Comparison of ENCODE assay signal across 29 cellular contexts in genomic region chr11:134823970-134824369, GRCh38.
"Had no signal": no experiment of that assay in that cellular context is flagged by ENCODE, and none has a peak within 500 bp of the region (broad histone marks: within the 10 kb centered on the region; RNA-seq: fewer than 3 reads in every experiment).

No MANE protein-coding gene starts in this region.

- H3K27ac ChIP-seq: KMS-11, PC-9, RWPE1, SJSA1 had no signal

- DNase-seq: Karpas-422, MM.1S, MV-4-11, NCI-H1092, NCI-H1105, NCI-H1417 treated with DMSO at 0.1 percent for 48 hours, NCI-H1436 treated with DMSO at 0.1 percent for 48 hours, NCI-H1694 treated with DMSO at 0.1 percent for 48 hours, NCI-H187 treated with DMSO at 0.1 percent for 48 hours, NCI-H2029, NCI-H2081, NCI-H2171 treated with DMSO at 0.1 percent for 48 hours, NCI-H2227 treated with DMSO at 0.1 percent for 48 hours, NCI-H446 treated with DMSO at 0.1 percent for 48 hours, NCI-H510A, NCI-H526, NCI-H69, NCI-H748 treated with DMSO at 0.1 percent for 48 hours, NCI-H82, PC-9, Right ventricle myocardium superior, SHP77 treated with DMSO at 0.1 percent for 48 hours, SK-N-SH, SW 1271 had no signal

- ATAC-seq: Panc1 had no signal

- H3K9me3 ChIP-seq: SJSA1, SK-N-SH had no signal

- H3K36me3 ChIP-seq: SJSA1 had no signal

- H3K4me2 ChIP-seq: KMS-11, PC-9, SK-N-SH had no signal

- FAIRE-seq: RCC 7860 had no signal

- H3K4me3 ChIP-seq: PC-9, SJSA1 had no signal

- H3K9ac ChIP-seq: KMS-11, SK-N-SH had no signal

- H3K27me3 ChIP-seq: SJSA1 had no signal

- H2AFZ ChIP-seq: PC-9 had no signal

- H3K4me1 ChIP-seq: SJSA1 had no signal
